In genomic region chr2:11750917-11751316, GRCh38 we compare ENCODE assay signal across 9 cellular contexts. TPM values are rescaled to one million over a fixed set of nuclear protein-coding genes. Genes with fewer than 3 reads are reported as not detected.
DNase-seq lines count a peak whose midpoint lies in the region; TF ChIP-seq lines count a peak whose summit lies in the region.
"Had no signal": no experiment of that assay in that cellular context is flagged by ENCODE, and none has a peak within 500 bp of the region (broad histone marks: within the 10 kb centered on the region; RNA-seq: fewer than 3 reads in every experiment).

No MANE protein-coding gene starts in this region.

- no peaks in the 10 kb centered on the region for H3K27me3 Mint-ChIP-seq in activated naive CD4-positive, alpha-beta T cell treated with anti-CD3 and anti-CD28 coated beads, Interleukin-2, amount 10 ng/mL, durations not matched to agents 7 days and 5 days

- no peak overlapping the region for H4K8ac ChIP-seq in mesendoderm (ENCODE audit: low read depth, low read length)

- H3K27ac ChIP-seq in mesendoderm (ENCODE audit: low read depth, low read length) = no peak overlapping the region

- H2BK5ac ChIP-seq in mesendoderm (ENCODE audit: low read length) = no peak overlapping the region

- H3K4ac ChIP-seq in mesendoderm (ENCODE audit: low read depth, low read length) = no peak overlapping the region

- H3K9me3 Mint-ChIP-seq in activated naive CD4-positive, alpha-beta T cell treated with anti-CD3 and anti-CD28 coated beads, Interleukin-2, amount 10 ng/mL, durations not matched to agents 7 days and 5 days = no peaks in the 10 kb centered on the region

- H3K23ac ChIP-seq in mesendoderm (ENCODE audit: low read length) = no peak overlapping the region

- no peaks in the 10 kb centered on the region for H3K27me3 ChIP-seq in mesendoderm (ENCODE audit: insufficient read depth, low read length, poor library complexity)

- no CpG with 5 or more reads among the region's 7 CpGs for WGBS in mesendoderm (ENCODE audit: extremely low coverage, insufficient coverage, low lambda C conversion rate)

- H3K79me1 ChIP-seq in mesendoderm (ENCODE audit: low read length) = peaks cover 6% of the 10 kb centered on the region

- no peak overlapping the region for H2AK5ac ChIP-seq in mesendoderm (ENCODE audit: low read length)

- no peak overlapping the region for H3K4me2 ChIP-seq in mesendoderm (ENCODE audit: low read length)

- peaks cover 88% of the 10 kb centered on the region for H3K4me1 Mint-ChIP-seq in activated naive CD4-positive, alpha-beta T cell treated with anti-CD3 and anti-CD28 coated beads, Interleukin-2, amount 10 ng/mL, durations not matched to agents 7 days and 5 days

- H3K4me3 ChIP-seq in mesendoderm (ENCODE audit: low read length) = no peak overlapping the region

- peak overlapping the region; percentile 7 for H3K18ac ChIP-seq in mesendoderm (ENCODE audit: low read length)

- H3K56ac ChIP-seq in mesendoderm (ENCODE audit: low read length) = no peak overlapping the region

- H3K36me3 ChIP-seq in mesendoderm (ENCODE audit: control insufficient read depth, insufficient read depth, low read length) = no peaks in the 10 kb centered on the region

- no peak for TF ChIP-seq CTCF in GM10266 (IDR thresholded peaks at IDR 0.05; ENCODE audit: control insufficient read depth, insufficient read depth, low read depth, missing control alignments)

- H3K27ac Mint-ChIP-seq in activated naive CD4-positive, alpha-beta T cell treated with anti-CD3 and anti-CD28 coated beads, Interleukin-2, amount 10 ng/mL, durations not matched to agents 7 days and 5 days = peak overlapping the region; percentile 95

- H3K4me3 Mint-ChIP-seq in activated naive CD4-positive, alpha-beta T cell treated with anti-CD3 and anti-CD28 coated beads, Interleukin-2, amount 10 ng/mL, durations not matched to agents 7 days and 5 days = peak overlapping the region; percentile 6

- H3K36me3 Mint-ChIP-seq in activated naive CD4-positive, alpha-beta T cell treated with anti-CD3 and anti-CD28 coated beads, Interleukin-2, amount 10 ng/mL, durations not matched to agents 7 days and 5 days = peaks cover 6% of the 10 kb centered on the region

- no peak overlapping the region for H4K5ac ChIP-seq in mesendoderm (ENCODE audit: low read length)

- peaks cover 4% of the 10 kb centered on the region for H3K79me2 ChIP-seq in mesendoderm (ENCODE audit: control insufficient read depth, insufficient read depth, low read length)

- CTCF ChIA-PET in activated naive CD4-positive, alpha-beta T cell treated with anti-CD3 and anti-CD28 coated beads, Interleukin-2, amount 10 ng/mL, durations not matched to agents 7 days and 5 days (lab: Charles Lee) = interaction anchor here (0.7 to 5.1 kb wide), 6 partner anchors 13 to 753 kb away, joined by 3 to 67 read pairs (median 4); no protein-coding TSS in a partner anchor

- peak; percentile 34 for DNase-seq in stimulated activated CD4-positive, alpha-beta T cell treated with anti-CD3 and anti-CD28 coated beads, Interleukin-1b, Interleukin-23, amount 100 ng/mL, for 48 hours
- DNase-seq in stimulated activated CD4-positive, alpha-beta T cell treated with anti-CD3 and anti-CD28 coated beads, Interleukin-4, amount 100 ng/mL, for 24 hours = no peak
- DNase-seq in activated naive CD4-positive, alpha-beta T cell treated with anti-CD3 and anti-CD28 coated beads, Interleukin-2, amount 10 ng/mL, durations not matched to agents 7 days and 5 days = peak; percentile 33
- DNase-seq in mesendoderm (no peak), GM10266 (ENCODE audit: extremely low spot score) (no peak), LoVo (ENCODE audit: low spot score) (no peak), putamen (ENCODE audit: low spot score) (no peak), hypothalamus (lab: John Stamatoyannopoulos, UW) (no peak)
- DNase-seq: stimulated activated CD4-positive, alpha-beta T cell treated with anti-CD3 and anti-CD28 coated beads, Interleukin-12 subunit alpha, Interleukin-12 subunit beta, amount 100 ng/mL, for 4 hours had no signal

- no peak overlapping the region for H2BK15ac ChIP-seq in mesendoderm (replicated peaks; ENCODE audit: low read depth)

- peaks cover 15% of the 10 kb centered on the region for H3K4me1 ChIP-seq in mesendoderm (ENCODE audit: control insufficient read depth, low read depth, low read length)

- H3K9ac ChIP-seq in mesendoderm (ENCODE audit: low read length) = no peak overlapping the region

- no peak overlapping the region for H2BK120ac ChIP-seq in mesendoderm (ENCODE audit: low read depth, low read length)

RNA-seq across cellular contexts. Expression of gene LPIN1, which starts 4.5 kb away (rescaled TPM):
- 1.9 TPM for polyA plus RNA-seq in mesendoderm (2013, experiment 1 of 2)
- polyA plus RNA-seq in mesendoderm (2013, experiment 2 of 2) = 1.8 TPM

Comparison
In these comparisons a context has a peak if more than half of its experiments do, and no peak if none do; other contexts are left out.
1. DNase-seq: peak in stimulated activated CD4-positive, alpha-beta T cell treated with anti-CD3 and anti-CD28 coated beads, Interleukin-1b, Interleukin-23, amount 100 ng/mL, for 48 hours (single experiment) and activated naive CD4-positive, alpha-beta T cell treated with anti-CD3 and anti-CD28 coated beads, Interleukin-2, amount 10 ng/mL, durations not matched to agents 7 days and 5 days (single experiment); none in stimulated activated CD4-positive, alpha-beta T cell treated with anti-CD3 and anti-CD28 coated beads, Interleukin-4, amount 100 ng/mL, for 24 hours (single experiment), mesendoderm (single experiment), GM10266 (single experiment), LoVo (single experiment), putamen (single experiment) and hypothalamus (0 of 51).